20 cellular contexts compared by ENCODE assay signal in the genomic region with DNA sequence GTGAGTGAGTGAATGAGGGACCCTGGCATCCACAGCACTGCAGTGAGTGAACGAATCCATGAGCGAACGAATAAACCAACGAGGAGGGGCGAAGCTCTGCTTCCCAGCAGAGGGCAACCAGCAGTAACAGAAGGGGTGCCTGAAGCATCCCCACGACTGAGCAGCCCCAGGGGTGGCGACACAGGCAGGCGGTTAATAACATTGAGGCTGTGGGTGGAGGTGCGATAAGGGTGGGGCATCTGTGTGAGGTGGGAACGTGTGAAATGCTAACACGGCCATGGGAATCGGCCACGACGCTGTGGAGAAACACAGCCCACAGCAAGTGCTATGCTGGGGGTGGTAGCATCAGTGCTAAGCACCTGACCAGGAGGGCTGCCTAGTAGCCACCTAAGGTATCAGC.
DNase-seq lines count a peak whose midpoint lies in the region; ATAC-seq, FAIRE-seq and TF ChIP-seq lines count a peak whose summit lies in the region.
"Had no signal": no experiment of that assay in that cellular context is flagged by ENCODE, and none has a peak within 500 bp of the region (broad histone marks: within the 10 kb centered on the region; RNA-seq: fewer than 3 reads in every experiment).

No MANE protein-coding gene starts in this region.

- WGBS in heart right ventricle, 2 donors = 86 to 91% methylated on average over 14 of the region's 14 CpGs

- peaks cover 16% of the 10 kb centered on the region for H3K9me3 Mint-ChIP-seq in central memory CD8-positive, alpha-beta T cell

- H3K36me3 Mint-ChIP-seq in central memory CD8-positive, alpha-beta T cell (ENCODE audit: insufficient read depth) = peaks cover 35% of the 10 kb centered on the region

- H3K9ac ChIP-seq in kidney (ENCODE audit: low read length in 2 of 2) = no peak overlapping the region

- TF ChIP-seq CTCF in heart right ventricle (IDR thresholded peaks at IDR 0.05) (no peak), kidney (IDR thresholded peaks at IDR 0.05; ENCODE audit: borderline replicate concordance, extremely low read depth, insufficient read depth) (no peak), upper lobe of right lung (IDR thresholded peaks at IDR 0.05) (no peak)

- H3K27me3 ChIP-seq in heart right ventricle = no peaks in the 10 kb centered on the region
- H3K27me3 ChIP-seq in upper lobe of right lung = no peaks in the 10 kb centered on the region

- ATAC-seq in Right ventricle myocardium superior (ENCODE audit: poor library complexity) (no peak), heart right ventricle (no peak), upper lobe of right lung (peak; percentile 44), GM18511 (IDR thresholded peaks at IDR 0.05; ENCODE audit: unreplicated experiment) (no peak)
- ATAC-seq in central memory CD8-positive, alpha-beta T cell (replicated peaks; ENCODE audit: extremely low read depth, poor library complexity, severe bottlenecking) = peak; percentile 56

- H3K27ac Mint-ChIP-seq in central memory CD8-positive, alpha-beta T cell (ENCODE audit: low read depth) = peak overlapping the region; percentile 44
- H3K27ac Mint-ChIP-seq: B cell; CD4-positive, alpha-beta T cell had no signal

- H3K9me3 ChIP-seq in heart right ventricle = peaks cover 0 to 23% (median 9%) of the 10 kb centered on the region in 11 donors
- H3K9me3 ChIP-seq in kidney (ENCODE audit: control insufficient read depth in 1 of 2, low read length in 2 of 2) = peaks cover 3 to 8% of the 10 kb centered on the region in 2 donors
- peaks cover 12% of the 10 kb centered on the region for H3K9me3 ChIP-seq in upper lobe of right lung
- H3K9me3 ChIP-seq: HAP-1 had no signal

- no peaks in the 10 kb centered on the region for H3K27me3 Mint-ChIP-seq in central memory CD8-positive, alpha-beta T cell
- H3K27me3 Mint-ChIP-seq: B cell; CD4-positive, alpha-beta T cell had no signal

- DNase-seq in Right ventricle myocardium superior = peak; percentile 13
- DNase-seq in heart right ventricle = no peak
- DNase-seq in central memory CD8-positive, alpha-beta T cell (ENCODE audit: low spot score in 2 of 2) = no peak
- DNase-seq in kidney = peak; percentile 25
- no peak for DNase-seq in upper lobe of right lung
- DNase-seq in stimulated activated CD4-positive, alpha-beta T cell treated with anti-CD3 and anti-CD28 coated beads, Interleukin-2, amount 100 ng/mL, for 24 hours = no peak
- no peak for DNase-seq in NCI-H2196 (lab: John Stamatoyannopoulos, UW; ENCODE audit: unreplicated experiment)
- DNase-seq: C1 segment of cervical spinal cord; CD4-positive, alpha-beta T cell; COR-L47; DND-41; GDM1 had no signal

- H3K4me1 Mint-ChIP-seq in central memory CD8-positive, alpha-beta T cell = peaks cover 25% of the 10 kb centered on the region

- no peak overlapping the region for H3K27ac ChIP-seq in heart right ventricle
- H3K27ac ChIP-seq in kidney (ENCODE audit: low read depth in 2 of 2, low read length in 2 of 2) = no peak overlapping the region
- no peak overlapping the region for H3K27ac ChIP-seq in upper lobe of right lung
- H3K27ac ChIP-seq: HL-60 had no signal

- H3K4me3 Mint-ChIP-seq in central memory CD8-positive, alpha-beta T cell = no peak overlapping the region
- H3K4me3 Mint-ChIP-seq: B cell; CD4-positive, alpha-beta T cell had no signal

- peaks cover 0 to 11% (median 3%) of the 10 kb centered on the region in 9 donors for H3K4me1 ChIP-seq in heart right ventricle
- no peaks in the 10 kb centered on the region for H3K4me1 ChIP-seq in kidney (ENCODE audit: control insufficient read depth in 1 of 2, insufficient read depth in 1 of 2, low read depth in 1 of 2, low read length in 2 of 2)
- H3K4me1 ChIP-seq in upper lobe of right lung = no peaks in the 10 kb centered on the region
- H3K4me1 ChIP-seq: HAP-1 had no signal

- peaks cover 0 to 86% (median 45%) of the 10 kb centered on the region in 9 donors for H3K36me3 ChIP-seq in heart right ventricle
- peaks cover 32 to 52% of the 10 kb centered on the region in 2 donors for H3K36me3 ChIP-seq in kidney (ENCODE audit: control insufficient read depth in 1 of 2, insufficient read depth in 2 of 2, low read length in 2 of 2)
- H3K36me3 ChIP-seq in upper lobe of right lung = peaks cover 68% of the 10 kb centered on the region

- intact Hi-C loops in Right ventricle myocardium superior (cut with DNase I) = no loop called here
- intact Hi-C loops in heart right ventricle (cut with DNase I) = no loop called here
- intact Hi-C loops in kidney (cut with DNase I) = no loop called here
- intact Hi-C loops in upper lobe of right lung (cut with DNase I) = no loop called here

- H3K4me3 ChIP-seq in heart right ventricle = no peak overlapping the region
- H3K4me3 ChIP-seq in kidney (ENCODE audit: low read length in 2 of 2) = no peak overlapping the region
- H3K4me3 ChIP-seq in upper lobe of right lung = no peak overlapping the region
- H3K4me3 ChIP-seq: HAP-1 had no signal

- no peak for FAIRE-seq in kidney (lab: Jason Lieb, UNC)
- FAIRE-seq: A204.1, GM12892, GM19239, H1 had no signal

Comparison
In these comparisons a context has a peak if more than half of its experiments do, and no peak if none do; other contexts are left out.
1. DNase-seq: peak in Right ventricle myocardium superior (single experiment) and kidney (single experiment); none in heart right ventricle (0 of 2), central memory CD8-positive, alpha-beta T cell (0 of 2), upper lobe of right lung (single experiment), stimulated activated CD4-positive, alpha-beta T cell treated with anti-CD3 and anti-CD28 coated beads, Interleukin-2, amount 100 ng/mL, for 24 hours (0 of 2) and NCI-H2196 (single experiment).
2. ATAC-seq: peak in central memory CD8-positive, alpha-beta T cell (single experiment) and upper lobe of right lung (single experiment); none in Right ventricle myocardium superior (single experiment), heart right ventricle (0 of 8) and GM18511 (single experiment).